In genomic region chr1:10615932-10616671, GRCh38 we compare ENCODE assay signal across 14 cellular contexts.
"Had no signal": no experiment of that assay in that cellular context is flagged by ENCODE, and none has a peak within 500 bp of the region (broad histone marks: within the 10 kb centered on the region; RNA-seq: fewer than 3 reads in every experiment).

No MANE protein-coding gene starts in this region.

- H3K9me3 ChIP-seq: colonic mucosa, testis, upper lobe of right lung had no signal

- H3K27me3 ChIP-seq: colonic mucosa, testis, upper lobe of right lung had no signal

- H3K27ac Mint-ChIP-seq: activated CD4-positive, alpha-beta T cell treated with anti-CD3 and anti-CD28 coated beads for 36 hours; natural killer cell treated with Interleukin-12 subunit alpha and Interleukin-12 subunit beta and Interleukin-15 and Interleukin-18, amount 100 ng/mL, for 72 hours had no signal

- H3K4me3 Mint-ChIP-seq: activated CD4-positive, alpha-beta T cell treated with anti-CD3 and anti-CD28 coated beads for 36 hours; natural killer cell treated with Interleukin-12 subunit alpha and Interleukin-12 subunit beta and Interleukin-15 and Interleukin-18, amount 100 ng/mL, for 72 hours; stimulated activated naive CD8-positive, alpha-beta T cell treated with anti-CD3 and anti-CD28 coated beads, Interleukin-15, amount 100 ng/mL, for 72 hours had no signal

- ATAC-seq: activated CD4-positive, alpha-beta T cell treated with anti-CD3 and anti-CD28 coated beads for 36 hours; natural killer cell treated with Interleukin-12 subunit alpha and Interleukin-12 subunit beta and Interleukin-15 and Interleukin-18, amount 100 ng/mL, for 72 hours; stimulated activated naive CD8-positive, alpha-beta T cell treated with anti-CD3 and anti-CD28 coated beads, Interleukin-15, amount 100 ng/mL, for 72 hours had no signal

- H3K4me1 ChIP-seq: colonic mucosa, testis, upper lobe of right lung had no signal

- H3K4me1 Mint-ChIP-seq: activated CD4-positive, alpha-beta T cell treated with anti-CD3 and anti-CD28 coated beads for 36 hours; stimulated activated naive CD8-positive, alpha-beta T cell treated with anti-CD3 and anti-CD28 coated beads, Interleukin-15, amount 100 ng/mL, for 72 hours had no signal

- H3K27ac ChIP-seq: colonic mucosa, testis, upper lobe of right lung had no signal

- DNase-seq: activated CD4-positive, alpha-beta T cell treated with anti-CD3 and anti-CD28 coated beads for 36 hours; activated CD4-positive, alpha-beta T cell treated with anti-CD3 and anti-CD28 coated beads, Interleukin-2, amount 50 U/mL, for 48 hours; activated naive CD4-positive, alpha-beta T cell treated with Interleukin-2 at 50 U/mL for 16 hours; activated T-cell treated with anti-CD3 and anti-CD28 coated beads for 4 hours; central memory CD4-positive, alpha-beta T cell; colonic mucosa; stimulated activated CD4-positive, alpha-beta T cell treated with anti-CD3 and anti-CD28 coated beads, Interleukin-4, amount 100 ng/mL, for 1 hour; stimulated activated naive CD8-positive, alpha-beta T cell treated with anti-CD3 and anti-CD28 coated beads, Interleukin-15, amount 100 ng/mL, for 72 hours; testis; upper lobe of right lung had no signal

- H3K36me3 ChIP-seq: colonic mucosa had no signal

- H3K9me3 Mint-ChIP-seq: brain; natural killer cell treated with Interleukin-12 subunit alpha and Interleukin-12 subunit beta and Interleukin-15 and Interleukin-18, amount 100 ng/mL, for 72 hours; stimulated activated naive CD8-positive, alpha-beta T cell treated with anti-CD3 and anti-CD28 coated beads, Interleukin-15, amount 100 ng/mL, for 72 hours had no signal

- H3K36me3 Mint-ChIP-seq: natural killer cell treated with Interleukin-12 subunit alpha and Interleukin-12 subunit beta and Interleukin-15 and Interleukin-18, amount 100 ng/mL, for 72 hours had no signal

- H3K4me3 ChIP-seq: colonic mucosa, testis, upper lobe of right lung had no signal

- FAIRE-seq: frontal cortex, TTC549 had no signal

- H3K27me3 Mint-ChIP-seq: activated CD4-positive, alpha-beta T cell treated with anti-CD3 and anti-CD28 coated beads for 36 hours; natural killer cell treated with Interleukin-12 subunit alpha and Interleukin-12 subunit beta and Interleukin-15 and Interleukin-18, amount 100 ng/mL, for 72 hours; stimulated activated naive CD8-positive, alpha-beta T cell treated with anti-CD3 and anti-CD28 coated beads, Interleukin-15, amount 100 ng/mL, for 72 hours had no signal
